In the genomic region with DNA sequence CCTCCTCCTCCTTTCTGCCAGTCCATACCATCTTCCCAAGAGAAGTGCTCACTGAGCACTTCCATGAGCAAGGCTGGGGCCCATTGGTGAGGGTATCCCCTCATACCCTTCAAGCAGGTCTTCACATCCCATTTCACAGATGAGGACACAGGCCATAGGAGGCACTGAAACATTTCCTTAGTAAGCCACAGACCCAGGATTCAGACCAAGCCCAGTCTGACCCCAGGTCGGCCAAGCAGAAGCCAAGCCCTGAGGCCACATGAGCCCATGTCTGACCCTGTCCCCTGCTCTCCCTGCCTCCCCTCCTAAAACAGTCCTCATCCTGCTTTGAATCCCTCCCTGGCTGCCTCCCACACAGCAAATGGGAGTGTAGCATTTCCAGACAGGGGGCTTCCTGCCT, we compare ENCODE assay signal across 22 cellular contexts.
DNase-seq lines count a peak whose midpoint lies in the region; ATAC-seq and TF ChIP-seq lines count a peak whose summit lies in the region.
"Had no signal": no experiment of that assay in that cellular context is flagged by ENCODE, and none has a peak within 500 bp of the region (broad histone marks: within the 10 kb centered on the region; RNA-seq: fewer than 3 reads in every experiment).

No MANE protein-coding gene starts in this region.

- H3K4me3 Mint-ChIP-seq in neural crest cell (no peak overlapping the region), osteocyte (ENCODE audit: unreplicated experiment) (no peak overlapping the region), HFFc6 (no peak overlapping the region)
- H3K4me3 Mint-ChIP-seq: CD14-positive monocyte; CD4-positive, alpha-beta memory T cell; CD4-positive, CD25-positive, alpha-beta regulatory T cell; CD8-positive, alpha-beta memory T cell had no signal

- no peak for ATAC-seq in GM21390 (IDR thresholded peaks at IDR 0.05; ENCODE audit: unreplicated experiment)
- ATAC-seq in HG03460 (IDR thresholded peaks at IDR 0.05; ENCODE audit: unreplicated experiment), result no peak
- ATAC-seq: GM12878 had no signal

- H3K36me3 Mint-ChIP-seq in neural crest cell (ENCODE audit: low read depth) (no peaks in the 10 kb centered on the region), osteocyte (ENCODE audit: unreplicated experiment) (no peaks in the 10 kb centered on the region), HFFc6 (ENCODE audit: low read depth) (no peaks in the 10 kb centered on the region)
- H3K36me3 Mint-ChIP-seq: CD14-positive monocyte; CD4-positive, alpha-beta memory T cell; CD4-positive, CD25-positive, alpha-beta regulatory T cell; CD8-positive, alpha-beta memory T cell had no signal

- H3K9me3 Mint-ChIP-seq in neural crest cell (no peaks in the 10 kb centered on the region), osteocyte (ENCODE audit: unreplicated experiment) (no peaks in the 10 kb centered on the region), HFFc6 (no peaks in the 10 kb centered on the region)
- H3K9me3 Mint-ChIP-seq: CD4-positive, alpha-beta memory T cell; CD8-positive, alpha-beta memory T cell had no signal

- TF ChIP-seq CTCF in neural crest cell (conservative IDR thresholded peaks at IDR 0.05) (no peak), osteocyte (IDR thresholded peaks at IDR 0.05) (no peak), HFFc6 (IDR thresholded peaks at IDR 0.05) (no peak)

- H3K27ac Mint-ChIP-seq in neural crest cell (ENCODE audit: unreplicated experiment) (peak overlapping the region; percentile 32), osteocyte (ENCODE audit: unreplicated experiment) (no peak overlapping the region), HFFc6 (no peak overlapping the region)
- H3K27ac Mint-ChIP-seq: CD14-positive monocyte; CD4-positive, alpha-beta memory T cell; CD4-positive, CD25-positive, alpha-beta regulatory T cell; CD8-positive, alpha-beta memory T cell had no signal

- H3K27me3 Mint-ChIP-seq in neural crest cell (ENCODE audit: low read depth) (peaks cover 33% of the 10 kb centered on the region), osteocyte (ENCODE audit: unreplicated experiment) (peaks cover 13% of the 10 kb centered on the region), HFFc6 (ENCODE audit: insufficient read depth) (peaks cover 18% of the 10 kb centered on the region)

- H3K4me1 Mint-ChIP-seq in neural crest cell, result no peaks in the 10 kb centered on the region
- H3K4me1 Mint-ChIP-seq in osteocyte (ENCODE audit: unreplicated experiment), result no peaks in the 10 kb centered on the region
- no peaks in the 10 kb centered on the region for H3K4me1 Mint-ChIP-seq in HFFc6 (ENCODE audit: low read depth)
- H3K4me1 Mint-ChIP-seq: CD4-positive, alpha-beta memory T cell; CD8-positive, alpha-beta memory T cell had no signal

- DNase-seq in neural crest cell (ENCODE audit: low read depth, low spot score) (no peak), osteocyte (ENCODE audit: extremely low spot score, unreplicated experiment) (peak; percentile 75), HFFc6 (no peak)
- DNase-seq: 8988T; ACHN; BE2C; C1 segment of cervical spinal cord; CD4-positive, alpha-beta memory T cell; CD4-positive, CD25-positive, alpha-beta regulatory T cell; CD8-positive, alpha-beta memory T cell; COR-L47; DMS 273 treated with DMSO at 0.1 percent for 48 hours; DMS153; DMS53; DMS79; DND-41; EL; GDM1 had no signal
